ENCODE assay signal across 1 cellular context in genomic region chr5:176524138-176524537, GRCh38.
TF ChIP-seq lines count a peak whose summit lies in the region.

No MANE protein-coding gene starts in this region.

TF ChIP-seq in K562, 482 proteins besides CTCF, POLR2A, EP300 and RAD21:
- peak; percentile 74 for TF ChIP-seq NFIC (IDR thresholded peaks at IDR 0.05)
- TF ChIP-seq C11orf30 (IDR thresholded peaks at IDR 0.05; ENCODE audit: low read depth), result no peak
- TF ChIP-seq VEZF1 (CRISPR knock-in tag; IDR thresholded peaks at IDR 0.05), result no peak
- no peak for TF ChIP-seq RCOR1 (IDR thresholded peaks at IDR 0.05; ENCODE audit: borderline replicate concordance in 1 of 2, low read depth in 2 of 2, low read length in 2 of 2)
